In genomic region chr14:60249321-60250251, GRCh38 we compare ENCODE assay signal across 8 cellular contexts. TPM values are rescaled to one million over a fixed set of nuclear protein-coding genes. Genes with fewer than 3 reads are reported as not detected.
DNase-seq lines count a peak whose midpoint lies in the region; ATAC-seq, FAIRE-seq and TF ChIP-seq lines count a peak whose summit lies in the region.

No MANE protein-coding gene starts in this region.

- H3K27ac Mint-ChIP-seq in immature natural killer cell, result peak overlapping the region; percentile 83 to 100 (median 92)

- H3K36me3 Mint-ChIP-seq in immature natural killer cell, result peaks cover 0 to 3% (median 0%) of the 10 kb centered on the region in 3 donors

- H3K4me3 ChIP-seq in bronchial epithelial cell (ENCODE audit: low read depth, low read length) (peak overlapping the region; percentile 70), spleen (peak overlapping the region; percentile 61 to 85 (median 73))

- no peak for TF ChIP-seq CTCF in VCaP (conservative IDR thresholded peaks at IDR 0.05)
- no peak for TF ChIP-seq CTCF in bronchial epithelial cell (IDR thresholded peaks at IDR 0.05; ENCODE audit: insufficient read depth, low read length, severe bottlenecking)
- no peak for TF ChIP-seq CTCF in spleen (IDR thresholded peaks at IDR 0.05 in 8 of 11, conservative IDR thresholded peaks at IDR 0.05 in 3 of 11)

- 0 to 1% (median 0%) methylated on average over 26 to 106 of the region's 107 CpGs for WGBS in spleen, 5 donors

- FAIRE-seq in bronchial epithelial cell (lab: Jason Lieb, UNC), result no peak

- H3K36me3 ChIP-seq in bronchial epithelial cell (ENCODE audit: control insufficient read depth, insufficient read depth, low read length) (no peaks in the 10 kb centered on the region), spleen (no peaks in the 10 kb centered on the region)

- H3K9me3 Mint-ChIP-seq in immature natural killer cell, result no peaks in the 10 kb centered on the region

- intact Hi-C loops in spleen (cut with DNase I; ENCODE audit: low total_unique reads), result loop anchor here (5.0 kb wide), 1 partner anchor 152 kb away; no protein-coding TSS in a partner anchor

- no peaks in the 10 kb centered on the region for H3K27me3 ChIP-seq in bronchial epithelial cell (ENCODE audit: control insufficient read depth, insufficient read depth, low read length)
- H3K27me3 ChIP-seq in spleen (replicated peaks in 1 of 7), result no peaks in the 10 kb centered on the region

- DNase-seq in NCI-H2029 (lab: John Stamatoyannopoulos, UW) (peak; percentile 56), bronchial epithelial cell (ENCODE audit: low read depth) (peak; percentile 26), immature natural killer cell (peak; percentile 67 to 77 (median 73)), spleen (peak; percentile 95)

- H3K9me3 ChIP-seq in spleen, result no peaks in the 10 kb centered on the region

- peaks cover 22 to 30% (median 23%) of the 10 kb centered on the region in 3 donors for H3K27me3 Mint-ChIP-seq in immature natural killer cell (ENCODE audit: low read depth in 3 of 3)

- peaks cover 56 to 63% of the 10 kb centered on the region in 2 donors for H3K4me1 Mint-ChIP-seq in immature natural killer cell

- peak overlapping the region; percentile 87 to 99 (median 96) for H3K4me3 Mint-ChIP-seq in immature natural killer cell

- H3K27ac ChIP-seq in VCaP, result peak overlapping the region; percentile 99
- peak overlapping the region; percentile 86 to 100 (median 100) for H3K27ac ChIP-seq in spleen

- peak in 1 of 3 donors; percentile 26 for TF ChIP-seq POLR2A in spleen (IDR thresholded peaks at IDR 0.05)

- peaks cover 15 to 71% (median 45%) of the 10 kb centered on the region in 6 donors for H3K4me1 ChIP-seq in spleen

- ATAC-seq in GM18498 (IDR thresholded peaks at IDR 0.05; ENCODE audit: unreplicated experiment) (peak; percentile 55), HG02798 (IDR thresholded peaks at IDR 0.05; ENCODE audit: poor library complexity, unreplicated experiment) (peak; percentile 45), GM18870 (IDR thresholded peaks at IDR 0.05; ENCODE audit: unreplicated experiment) (no peak)

RNA-seq across cellular contexts. Expression of gene PPM1A, which starts 0.6 kb away (rescaled TPM):
- 30.6 and 35.5 TPM in 2 replicates for total RNA-seq in bronchial epithelial cell
- 10 to 100 TPM; 31.9 to 46.8 (median 45.5) TPM for polyA plus RNA-seq in immature natural killer cell
- 10 to 100 TPM; 34.7 to 63.0 (median 53.0) TPM for total RNA-seq in spleen
- polyA plus RNA-seq in spleen, result 10 to 100 TPM; 15.5 to 21.4 (median 18.6) TPM

Comparison
In these comparisons a context has a peak if more than half of its experiments do, and no peak if none do; other contexts are left out.
1. DNase-seq: peak in every context shown above with its lines; median percentile 95 in spleen; 73 in immature natural killer cell; 56 in NCI-H2029; 26 in bronchial epithelial cell.